21 cellular contexts compared by ENCODE assay signal in the genomic region with DNA sequence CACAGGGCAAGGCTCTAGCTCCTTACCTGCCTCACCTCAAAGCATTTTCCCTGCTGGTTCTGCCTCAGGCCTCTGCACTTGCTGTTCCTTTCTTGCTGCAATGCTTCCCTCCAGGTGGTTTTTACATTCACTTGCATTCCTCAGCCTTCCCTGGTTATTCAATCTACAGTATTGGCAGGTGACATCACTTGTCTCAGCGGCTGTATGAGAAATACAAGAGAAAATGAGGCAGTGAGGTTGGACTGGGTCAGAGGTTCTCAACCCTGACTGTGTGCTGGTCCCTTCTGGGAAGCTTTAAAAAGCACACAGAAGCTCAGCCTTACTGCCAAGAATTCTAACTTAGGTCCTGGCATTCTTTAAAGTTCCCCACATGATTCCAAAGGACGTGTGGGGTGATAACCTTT. TPM values are rescaled to one million over a fixed set of nuclear protein-coding genes. Genes with fewer than 3 reads are reported as not detected.
DNase-seq lines count a peak whose midpoint lies in the region; ATAC-seq, FAIRE-seq and TF ChIP-seq lines count a peak whose summit lies in the region.
"Had no signal": no experiment of that assay in that cellular context is flagged by ENCODE, and none has a peak within 500 bp of the region (broad histone marks: within the 10 kb centered on the region; RNA-seq: fewer than 3 reads in every experiment).

No MANE protein-coding gene starts in this region.

- ATAC-seq in heart left ventricle = peak in 1 of 4 donors; percentile 47
- ATAC-seq: effector memory CD8-positive, alpha-beta T cell; natural killer cell treated with Interleukin-12 subunit alpha and Interleukin-12 subunit beta and Interleukin-15 and Interleukin-18, amount 100 ng/mL, for 72 hours had no signal

- FAIRE-seq in bronchial epithelial cell (lab: Jason Lieb, UNC) (no peak), urothelium cell line (lab: Jason Lieb, UNC) (no peak)
- FAIRE-seq: G401.6, pancreas had no signal

- H3K9me2 ChIP-seq in GM23248 (ENCODE audit: insufficient read depth) = no peaks in the 10 kb centered on the region

- H2AFZ ChIP-seq in GM23248 = no peak overlapping the region

- peaks cover 0 to 61% (median 27%) of the 10 kb centered on the region in 12 donors for H3K4me1 ChIP-seq in heart left ventricle
- peaks cover 18% of the 10 kb centered on the region for H3K4me1 ChIP-seq in GM23248 (ENCODE audit: insufficient read depth)

- WGBS in heart left ventricle, 4 donors = 16 to 30% (median 20%) methylated on average over 2 of the region's 2 CpGs
- 24 to 25% methylated on average over 2 of the region's 2 CpGs for WGBS in GM23248 (ENCODE audit: low coverage in 1 of 2, low lambda C conversion rate in 2 of 2, missing lambda C conversion rate in 2 of 2), 2 experiments

- H3K27me3 ChIP-seq in heart left ventricle (no peaks in the 10 kb centered on the region), bronchial epithelial cell (ENCODE audit: control insufficient read depth, insufficient read depth, low read length) (no peaks in the 10 kb centered on the region), GM23248 (replicated peaks; ENCODE audit: insufficient read depth) (no peaks in the 10 kb centered on the region)
- H3K27me3 ChIP-seq: pancreas, testis had no signal

- DNase-seq in heart left ventricle (no peak), cardiac septum (ENCODE audit: low spot score) (no peak), bronchial epithelial cell (ENCODE audit: low read depth) (peak; percentile 65), islet precursor cell (peak; percentile 91), NCI-H2171 (lab: John Stamatoyannopoulos, UW) (no peak), GM23248 (no peak), CD1c-positive myeloid dendritic cell (ENCODE audit: extremely low spot score) (no peak), urothelium cell line (ENCODE audit: low spot score) (no peak)
- DNase-seq: activated CD4-positive, alpha-beta memory T cell treated with anti-CD3 and anti-CD28 coated beads for 36 hours; activated naive CD4-positive, alpha-beta T cell treated with anti-CD3 and anti-CD28 coated beads, Interleukin-2, amount 10 ng/mL, durations not matched to agents 7 days and 5 days; activated T-cell treated with anti-CD3 and anti-CD28 coated beads, Interleukin-2, amount 50 U/mL, for 24 hours; effector memory CD8-positive, alpha-beta T cell; pancreas; testis had no signal

- H3K4me2 ChIP-seq in GM23248 (ENCODE audit: unreplicated experiment) = no peak overlapping the region

- H3K36me3 ChIP-seq in heart left ventricle = peaks cover 0 to 9% (median 6%) of the 10 kb centered on the region in 9 donors
- no peaks in the 10 kb centered on the region for H3K36me3 ChIP-seq in bronchial epithelial cell (ENCODE audit: control insufficient read depth, insufficient read depth, low read length)
- H3K36me3 ChIP-seq in GM23248 (ENCODE audit: low read depth) = peaks cover 13% of the 10 kb centered on the region; the same call in 1 of the 2 replicates
- H3K36me3 ChIP-seq: pancreas had no signal

- H3K9ac ChIP-seq in GM23248 = no peak overlapping the region

- TF ChIP-seq POLR2A in heart left ventricle (IDR thresholded peaks at IDR 0.05) = no peak

- TF ChIP-seq CTCF in heart left ventricle (IDR thresholded peaks at IDR 0.05) (no peak), bronchial epithelial cell (IDR thresholded peaks at IDR 0.05; ENCODE audit: insufficient read depth, low read length, severe bottlenecking) (no peak)

- peaks cover 28% of the 10 kb centered on the region for H3K79me2 ChIP-seq in GM23248 (ENCODE audit: insufficient read depth)

- H3F3A ChIP-seq in GM23248 (ENCODE audit: insufficient read depth) = peaks cover 18% of the 10 kb centered on the region

- intact Hi-C loops in heart left ventricle (cut with DNase I) = loop anchor here in 1 of 10 donors (5.0 kb wide), 1 partner anchor 36 kb away; no protein-coding TSS in a partner anchor
- intact Hi-C loops in cardiac septum (cut with DNase I) = no loop called here

- no peak overlapping the region for H3K4me3 ChIP-seq in heart left ventricle
- H3K4me3 ChIP-seq in bronchial epithelial cell (ENCODE audit: low read depth, low read length) = no peak overlapping the region
- H3K4me3 ChIP-seq in GM23248 = no peak overlapping the region
- H3K4me3 ChIP-seq: pancreas, testis had no signal

- H3K9me3 ChIP-seq in heart left ventricle = no peaks in the 10 kb centered on the region
- H3K9me3 ChIP-seq in GM23248 (ENCODE audit: low read depth) = no peaks in the 10 kb centered on the region
- H3K9me3 ChIP-seq: pancreas, testis had no signal

- H3K27ac ChIP-seq in heart left ventricle = peak overlapping the region in 7 of 12 donors; percentile 6 to 54 (median 34)
- no peak overlapping the region for H3K27ac ChIP-seq in GM23248
- H3K27ac ChIP-seq: HL-60, pancreas, testis had no signal

- 0 out of 2 replicates have a peak, but pooled peaks cover 3% of the 10 kb centered on the region for H4K20me1 ChIP-seq in GM23248 (ENCODE audit: insufficient read depth)

- in situ Hi-C loops in GM23248 (cut with MboI) = no loop called here

RNA-seq across cellular contexts. Expression of a gene that starts 26.7 kb away (rescaled TPM):
- total RNA-seq in heart left ventricle = 10 to 100 TPM; 16.9 to 38.7 (median 23.4) TPM
- 10 to 100 TPM in 1 of 2 donors, 1 to 10 TPM in 1; 7.1 to 24.9 TPM for polyA plus RNA-seq in heart left ventricle
- 34.4 TPM for total RNA-seq in cardiac septum
- 30.3 and 36.1 TPM in 2 replicates for total RNA-seq in bronchial epithelial cell
- total RNA-seq in GM23248 (2014; rRNA removed; shearing (Covaris generic)) = 37.4 and 84.7 TPM in 2 replicates
- polyA plus RNA-seq in GM23248 (2016; fragmentation: Nextera tagmentation; extraction: Ambion mirVana) = 27.2 and 29.3 TPM in 2 replicates

RNA-seq across cellular contexts. Expression of a gene that starts 32.6 kb away (rescaled TPM):
- under 1 TPM in 2 of 9 donors, not detected in 7; 0.32 to 0.54 TPM for total RNA-seq in heart left ventricle
- polyA plus RNA-seq in heart left ventricle = not detected
- 0.19 TPM for total RNA-seq in cardiac septum
- under 0.01 TPM in 1 of 2 replicates, not detected in the other for total RNA-seq in bronchial epithelial cell
- not detected in 2 replicates for total RNA-seq in GM23248 (2014; rRNA removed; shearing (Covaris generic))
- polyA plus RNA-seq in GM23248 (2016; fragmentation: Nextera tagmentation; extraction: Ambion mirVana) = 0.13 TPM in 1 of 2 replicates, not detected in the other
- total RNA-seq: activated CD4-positive, alpha-beta memory T cell treated with anti-CD3 and anti-CD28 coated beads for 36 hours; kidney epithelial cell; T-helper 1 cell treated with Interleukin-12 subunit alpha and Interleukin-12 subunit beta and Interleukin-4 antibody, amounts not matched to agents 30 ng/mL and 1 ng/mL, for 36 hours had no signal
- polyA plus RNA-seq: AG04450, CD14-positive monocyte, pancreas had no signal

Comparison
In these comparisons a context has a peak if more than half of its experiments do, and no peak if none do; other contexts are left out.
1. DNase-seq: peak in bronchial epithelial cell (single experiment) and islet precursor cell (single experiment); none in heart left ventricle (0 of 5), cardiac septum (single experiment), NCI-H2171 (single experiment), GM23248 (single experiment), CD1c-positive myeloid dendritic cell (single experiment) and urothelium cell line (single experiment).